Comparison of ENCODE assay signal across 8 cellular contexts in genomic region chr4:176001171-176002006, GRCh38.
DNase-seq lines count a peak whose midpoint lies in the region; ATAC-seq and TF ChIP-seq lines count a peak whose summit lies in the region.

No MANE protein-coding gene starts in this region.

- H3K4me1 ChIP-seq in HUES64 (ENCODE audit: insufficient read depth, low read length) (peaks cover 26% of the 10 kb centered on the region), left lung (peaks cover 0 to 5% of the 10 kb centered on the region in 2 donors), subcutaneous abdominal adipose tissue (ENCODE audit: control insufficient read depth in 5 of 5, insufficient read depth in 5 of 5, low read length in 5 of 5) (peaks cover 4 to 18% (median 16%) of the 10 kb centered on the region in 5 donors)

- peak overlapping the region; percentile 52 for H3K9ac ChIP-seq in HUES64 (ENCODE audit: low read depth, low read length)
- H3K9ac ChIP-seq in subcutaneous abdominal adipose tissue (ENCODE audit: low read length in 5 of 5), result no peak overlapping the region

- H3K27ac Mint-ChIP-seq in CD14-positive monocyte, result no peak overlapping the region

- no peak overlapping the region for H3K27ac ChIP-seq in HUES64 (ENCODE audit: low read depth, low read length)
- H3K27ac ChIP-seq in cingulate gyrus (ENCODE audit: low read depth, low read length), result peak overlapping the region; percentile 69
- H3K27ac ChIP-seq in left lung, result peak overlapping the region in 1 of 2 donors; percentile 9
- H3K27ac ChIP-seq in subcutaneous abdominal adipose tissue (ENCODE audit: low read depth, low read length), result no peak overlapping the region

- H3K9me3 Mint-ChIP-seq in CD14-positive monocyte, result peaks cover 0 to 8% (median 0%) of the 10 kb centered on the region in 7 donors

- H3K27me3 ChIP-seq in HUES64 (ENCODE audit: insufficient read depth, low read length), result peaks cover 33% of the 10 kb centered on the region
- peaks cover 5 to 33% of the 10 kb centered on the region in 2 donors for H3K27me3 ChIP-seq in left lung
- peaks cover 0 to 12% (median 6%) of the 10 kb centered on the region in 5 donors for H3K27me3 ChIP-seq in subcutaneous abdominal adipose tissue (ENCODE audit: control insufficient read depth in 5 of 5, insufficient read depth in 4 of 5, low read length in 5 of 5)

- TF ChIP-seq CTCF in CD14-positive monocyte (IDR thresholded peaks at IDR 0.05) (no peak), left lung (IDR thresholded peaks at IDR 0.05) (no peak)

- no peak for DNase-seq in CD14-positive monocyte (ENCODE audit: low spot score)
- DNase-seq in left lung, result peak; percentile 50 to 77
- DNase-seq in activated CD4-positive, alpha-beta T cell treated with anti-CD3 and anti-CD28 coated beads, Interleukin-2, amount 50 U/mL, for 4 hours, result no peak

- H3K4me3 Mint-ChIP-seq in CD14-positive monocyte, result peak overlapping the region; percentile 87 to 93

- H3K4me1 Mint-ChIP-seq in CD14-positive monocyte, result peaks cover 18% of the 10 kb centered on the region

- peaks cover 42 to 50% (median 47%) of the 10 kb centered on the region in 3 donors for H3K27me3 Mint-ChIP-seq in CD14-positive monocyte (ENCODE audit: low read depth in 3 of 3)

- ATAC-seq in left lung, result peak; percentile 64
- no peak for ATAC-seq in GM18502 (IDR thresholded peaks at IDR 0.05; ENCODE audit: poor library complexity, unreplicated experiment)
- ATAC-seq in HG03439 (IDR thresholded peaks at IDR 0.05; ENCODE audit: unreplicated experiment), result no peak

- H3K36me3 ChIP-seq in HUES64 (ENCODE audit: insufficient read depth, low read length) (no peaks in the 10 kb centered on the region), left lung (no peaks in the 10 kb centered on the region), subcutaneous abdominal adipose tissue (ENCODE audit: control insufficient read depth in 5 of 5, insufficient read depth in 5 of 5, low read length in 5 of 5) (no peaks in the 10 kb centered on the region)

- intact Hi-C loops in CD14-positive monocyte (cut with micrococcal nuclease) (no loop called here), left lung (cut with DNase I) (no loop called here)

- H3K9me3 ChIP-seq in HUES64 (ENCODE audit: insufficient read depth, low read depth, low read length) (no peaks in the 10 kb centered on the region), left lung (no peaks in the 10 kb centered on the region), subcutaneous abdominal adipose tissue (ENCODE audit: control insufficient read depth in 5 of 5, low read length in 5 of 5) (no peaks in the 10 kb centered on the region)

- peaks cover 0 to 3% of the 10 kb centered on the region in 2 donors for H3K36me3 Mint-ChIP-seq in CD14-positive monocyte

- peak overlapping the region; percentile 73 for H3K4me3 ChIP-seq in HUES64 (ENCODE audit: low read length)
- H3K4me3 ChIP-seq in left lung, result peak overlapping the region; percentile 30 to 39
- peak overlapping the region; percentile 54 to 77 (median 70) for H3K4me3 ChIP-seq in subcutaneous abdominal adipose tissue (ENCODE audit: low read depth in 1 of 5, low read length in 5 of 5)

- under 1% methylated on average over 41 of the region's 41 CpGs for WGBS in HUES64

Comparison
In these comparisons a context has a peak if more than half of its experiments do, and no peak if none do; other contexts are left out.
1. DNase-seq: peak in left lung (2 of 2); none in CD14-positive monocyte (single experiment) and activated CD4-positive, alpha-beta T cell treated with anti-CD3 and anti-CD28 coated beads, Interleukin-2, amount 50 U/mL, for 4 hours (0 of 2).
2. Peak in every context shown above with its lines, with median percentiles within 50 percentile points of each other: H3K4me3 ChIP-seq.